9 cellular contexts compared by ENCODE assay signal in genomic region chr6:20708367-20709124, GRCh38.
A peak's percentile ranks its signal among the peaks of the same experiment; 100 is the strongest.
DNase-seq lines count a peak whose midpoint lies in the region; ATAC-seq and TF ChIP-seq lines count a peak whose summit lies in the region.
"Had no signal": no experiment of that assay in that cellular context is flagged by ENCODE, and none has a peak within 500 bp of the region (broad histone marks: within the 10 kb centered on the region; RNA-seq: fewer than 3 reads in every experiment).

No MANE protein-coding gene starts in this region.

- peaks cover 45% of the 10 kb centered on the region for H3K4me1 Mint-ChIP-seq in central memory CD8-positive, alpha-beta T cell

- H3K4me1 ChIP-seq in colonic mucosa: peaks cover 10% of the 10 kb centered on the region
- no peaks in the 10 kb centered on the region for H3K4me1 ChIP-seq in effector memory CD4-positive, alpha-beta T cell (ENCODE audit: control insufficient read depth, insufficient read depth, low read length, poor library complexity, severe bottlenecking)

- H3K36me3 Mint-ChIP-seq in central memory CD8-positive, alpha-beta T cell (ENCODE audit: insufficient read depth): peaks cover 5% of the 10 kb centered on the region

- POLR2A ChIA-PET in GM10248 (lab: Yijun Ruan, JAX): no interaction called here

- no peak overlapping the region for H3K9ac ChIP-seq in colonic mucosa (ENCODE audit: low read depth in 2 of 2, low read length in 2 of 2)

- no peak overlapping the region for H3K27ac ChIP-seq in colonic mucosa
- H3K27ac ChIP-seq in effector memory CD4-positive, alpha-beta T cell (ENCODE audit: insufficient read depth, low read length, poor library complexity, severe bottlenecking): no peak overlapping the region

- CTCF ChIA-PET in GM10248 (lab: Yijun Ruan, JAX): interaction anchor here (1.5 kb wide), 2 partner anchors 10 to 13 kb away, joined by 4 to 5 read pairs; no protein-coding TSS in a partner anchor

- TF ChIP-seq CTCF in GM10248 (IDR thresholded peaks at IDR 0.05; ENCODE audit: control extremely low read depth, extremely low read depth, low read depth, missing control alignments) (no peak), colonic mucosa (IDR thresholded peaks at IDR 0.05) (no peak)

- H3K27ac Mint-ChIP-seq in central memory CD8-positive, alpha-beta T cell (ENCODE audit: low read depth): peak overlapping the region; percentile 8

- no peaks in the 10 kb centered on the region for H3K27me3 Mint-ChIP-seq in central memory CD8-positive, alpha-beta T cell

- H3K4me3 Mint-ChIP-seq in central memory CD8-positive, alpha-beta T cell: no peak overlapping the region

- peak; percentile 54 for ATAC-seq in GM19455 (IDR thresholded peaks at IDR 0.05; ENCODE audit: unreplicated experiment)
- ATAC-seq in HG03457 (IDR thresholded peaks at IDR 0.05; ENCODE audit: unreplicated experiment): peak; percentile 65
- ATAC-seq in central memory CD8-positive, alpha-beta T cell (replicated peaks; ENCODE audit: extremely low read depth, poor library complexity, severe bottlenecking): peak; percentile 87

- no peaks in the 10 kb centered on the region for H3K27me3 ChIP-seq in colonic mucosa
- H3K27me3 ChIP-seq in effector memory CD4-positive, alpha-beta T cell (replicated peaks; ENCODE audit: control insufficient read depth, insufficient read depth, low read length, poor library complexity, severe bottlenecking): no peaks in the 10 kb centered on the region

- H3K36me3 ChIP-seq in colonic mucosa: no peaks in the 10 kb centered on the region
- no peaks in the 10 kb centered on the region for H3K36me3 ChIP-seq in effector memory CD4-positive, alpha-beta T cell (ENCODE audit: control insufficient read depth, insufficient read depth, low read length)

- no peaks in the 10 kb centered on the region for H3K9me3 ChIP-seq in colonic mucosa
- no peaks in the 10 kb centered on the region for H3K9me3 ChIP-seq in effector memory CD4-positive, alpha-beta T cell (ENCODE audit: control insufficient read depth, low read length)

- no peaks in the 10 kb centered on the region for H3K9me3 Mint-ChIP-seq in central memory CD8-positive, alpha-beta T cell

- intact Hi-C loops in colonic mucosa (cut with DNase I): loop anchor here (10.0 kb wide), 1 partner anchor 134 kb away; no protein-coding TSS in a partner anchor

- H3K4me3 ChIP-seq in colonic mucosa: no peak overlapping the region
- no peak overlapping the region for H3K4me3 ChIP-seq in effector memory CD4-positive, alpha-beta T cell (ENCODE audit: insufficient read depth, low read depth, low read length, poor library complexity, severe bottlenecking)

- DNase-seq in GM10248 (ENCODE audit: extremely low spot score) (peak; percentile 21), RKO (ENCODE audit: low spot score) (no peak), colonic mucosa (no peak), foreskin melanocyte (no peak)
- peak in 1 of 2 donors; percentile 31 for DNase-seq in central memory CD8-positive, alpha-beta T cell (ENCODE audit: low spot score in 2 of 2)
- no peak for DNase-seq in effector memory CD4-positive, alpha-beta T cell
- DNase-seq: activated CD4-positive, CD25-positive, alpha-beta regulatory T cell had no signal
